ENCODE assay signal across 12 cellular contexts in genomic region chr7:81173766-81174281, GRCh38.
DNase-seq lines count a peak whose midpoint lies in the region; ATAC-seq and TF ChIP-seq lines count a peak whose summit lies in the region.
"Had no signal": no experiment of that assay in that cellular context is flagged by ENCODE, and none has a peak within 500 bp of the region (broad histone marks: within the 10 kb centered on the region; RNA-seq: fewer than 3 reads in every experiment).

No MANE protein-coding gene starts in this region.

- peaks cover 13% of the 10 kb centered on the region; the same call in 1 of the 2 replicates for H3K4me1 ChIP-seq in PC-9 (replicated peaks; ENCODE audit: insufficient read depth)
- H3K4me1 ChIP-seq: testis had no signal

- no peaks in the 10 kb centered on the region for H4K20me1 ChIP-seq in PC-9 (ENCODE audit: insufficient read depth)

- no peaks in the 10 kb centered on the region for H3F3A ChIP-seq in PC-9 (ENCODE audit: insufficient read depth, low read depth)

- peak overlapping the region; percentile 30; the same call in 1 of the 2 replicates for H2AFZ ChIP-seq in PC-9

- no TSS peak for BruUV-seq in Calu3 (replicated peaks; lab: Mats Ljungman, UMichigan)
- BruUV-seq in PC-9 (replicated peaks; lab: Mats Ljungman, UMichigan), result no TSS peak

- H3K27me3 ChIP-seq in PC-9 (ENCODE audit: insufficient read depth, low read depth), result no peaks in the 10 kb centered on the region
- H3K27me3 ChIP-seq: testis had no signal

- no peak overlapping the region for H3K27ac ChIP-seq in PC-9
- H3K27ac ChIP-seq: testis had no signal

- no peaks in the 10 kb centered on the region for H3K79me2 ChIP-seq in PC-9 (ENCODE audit: low read depth)

- POLR2A ChIA-PET in PC-9 (lab: Charles Lee; ENCODE audit: unreplicated experiment), result no interaction called here

- H3K27ac Mint-ChIP-seq in Calu3 (ENCODE audit: unreplicated experiment) (peak overlapping the region; percentile 81), osteocyte (ENCODE audit: unreplicated experiment) (peak overlapping the region; percentile 9)
- H3K27ac Mint-ChIP-seq in activated CD4-positive, alpha-beta T cell treated with anti-CD3 and anti-CD28 coated beads, Interleukin-2, amount 10 ng/mL, durations not matched to agents 24 days and 14 days, result no peak overlapping the region
- H3K27ac Mint-ChIP-seq: T-helper 17 cell had no signal

- no peak overlapping the region for H3K4me2 ChIP-seq in PC-9

- ATAC-seq in HG02852 (IDR thresholded peaks at IDR 0.05; ENCODE audit: unreplicated experiment), result no peak
- ATAC-seq: T-helper 17 cell had no signal

- H3K36me3 Mint-ChIP-seq in Calu3 (ENCODE audit: insufficient read depth, unreplicated experiment), result no peaks in the 10 kb centered on the region
- peaks cover 2% of the 10 kb centered on the region for H3K36me3 Mint-ChIP-seq in osteocyte (ENCODE audit: unreplicated experiment)
- no peaks in the 10 kb centered on the region for H3K36me3 Mint-ChIP-seq in activated CD4-positive, alpha-beta T cell treated with anti-CD3 and anti-CD28 coated beads, Interleukin-2, amount 10 ng/mL, durations not matched to agents 24 days and 14 days (ENCODE audit: low read depth)

- CTCF ChIA-PET in Calu3 (lab: Charles Lee) (interaction anchor here (0.5 kb wide), 1 partner anchor 206 kb away, joined by 7 read pairs; no protein-coding TSS in a partner anchor), PC-9 (lab: Charles Lee) (no interaction called here)

- no peaks in the 10 kb centered on the region for H3K36me3 ChIP-seq in PC-9 (ENCODE audit: low read depth)

- H3K4me3 ChIP-seq in PC-9 (no peak overlapping the region), epithelial cell of esophagus (ENCODE audit: low read length) (no peak overlapping the region)
- H3K4me3 ChIP-seq: testis had no signal

- intact Hi-C loops in Calu3 (cut with micrococcal nuclease; ENCODE audit: unreplicated experiment), result no loop called here
- intact Hi-C loops in PC-9 (cut with micrococcal nuclease; ENCODE audit: unreplicated experiment), result loop anchor here (2.0 to 5.0 kb wide), 2 partner anchors 232 to 251 kb away; no protein-coding TSS in a partner anchor
- intact Hi-C loops in activated CD4-positive, alpha-beta T cell treated with anti-CD3 and anti-CD28 coated beads, Interleukin-2, amount 10 ng/mL, durations not matched to agents 24 days and 14 days (cut with micrococcal nuclease), result no loop called here

- H3K27me3 Mint-ChIP-seq in Calu3 (ENCODE audit: unreplicated experiment) (no peaks in the 10 kb centered on the region), osteocyte (ENCODE audit: unreplicated experiment) (no peaks in the 10 kb centered on the region)
- H3K27me3 Mint-ChIP-seq in activated CD4-positive, alpha-beta T cell treated with anti-CD3 and anti-CD28 coated beads, Interleukin-2, amount 10 ng/mL, durations not matched to agents 24 days and 14 days, result no peaks in the 10 kb centered on the region
- H3K27me3 Mint-ChIP-seq: T-helper 17 cell had no signal

- H3K4me1 Mint-ChIP-seq in Calu3 (ENCODE audit: low read depth, unreplicated experiment) (peaks cover 18% of the 10 kb centered on the region), osteocyte (ENCODE audit: unreplicated experiment) (peaks cover 31% of the 10 kb centered on the region)
- H3K4me1 Mint-ChIP-seq in activated CD4-positive, alpha-beta T cell treated with anti-CD3 and anti-CD28 coated beads, Interleukin-2, amount 10 ng/mL, durations not matched to agents 24 days and 14 days, result no peaks in the 10 kb centered on the region
- H3K4me1 Mint-ChIP-seq: T-helper 17 cell had no signal

- no peak for TF ChIP-seq CTCF in Calu3 (IDR thresholded peaks at IDR 0.05; ENCODE audit: unreplicated experiment)
- TF ChIP-seq CTCF in PC-9 (conservative IDR thresholded peaks at IDR 0.05), result no peak
- no peak for TF ChIP-seq CTCF in epithelial cell of esophagus (IDR thresholded peaks at IDR 0.05; ENCODE audit: insufficient read depth, low read depth, low read length, missing control alignments)
- no peak for TF ChIP-seq CTCF in osteocyte (IDR thresholded peaks at IDR 0.05)

- no peaks in the 10 kb centered on the region for H3K9me2 ChIP-seq in PC-9 (ENCODE audit: insufficient read depth)

- H3K9me3 Mint-ChIP-seq in Calu3 (ENCODE audit: low read depth, unreplicated experiment) (no peaks in the 10 kb centered on the region), osteocyte (ENCODE audit: unreplicated experiment) (peaks cover 5% of the 10 kb centered on the region)
- H3K9me3 Mint-ChIP-seq in activated CD4-positive, alpha-beta T cell treated with anti-CD3 and anti-CD28 coated beads, Interleukin-2, amount 10 ng/mL, durations not matched to agents 24 days and 14 days, result peaks cover 3% of the 10 kb centered on the region

- peak overlapping the region; percentile 45 for H3K4me3 Mint-ChIP-seq in Calu3 (ENCODE audit: low read depth, unreplicated experiment)
- no peak overlapping the region for H3K4me3 Mint-ChIP-seq in osteocyte (ENCODE audit: unreplicated experiment)
- no peak overlapping the region for H3K4me3 Mint-ChIP-seq in activated CD4-positive, alpha-beta T cell treated with anti-CD3 and anti-CD28 coated beads, Interleukin-2, amount 10 ng/mL, durations not matched to agents 24 days and 14 days
- H3K4me3 Mint-ChIP-seq: T-helper 17 cell had no signal

- DNase-seq in Calu3 (peak; percentile 8), PC-9 (peak in 1 of 2 experiments; percentile 48), epithelial cell of esophagus (ENCODE audit: low read depth) (peak; percentile 48), osteocyte (ENCODE audit: extremely low spot score, unreplicated experiment) (no peak), T1000 (lab: John Stamatoyannopoulos, UW) (no peak), mesenteric fat pad (ENCODE audit: low spot score) (no peak)
- no peak for DNase-seq in activated CD4-positive, alpha-beta T cell treated with anti-CD3 and anti-CD28 coated beads, Interleukin-2, amount 10 ng/mL, durations not matched to agents 24 days and 14 days
- DNase-seq: NCI-H524 treated with DMSO at 0.1 percent for 48 hours; stimulated activated CD4-positive, alpha-beta T cell treated with anti-CD3 and anti-CD28 coated beads, Interleukin-2, amount 100 ng/mL, for 24 hours; T-helper 17 cell; testis had no signal

- H3K9me3 ChIP-seq in PC-9 (ENCODE audit: insufficient read depth, low read depth), result 0 out of 2 replicates have a peak, but pooled peaks cover 5% of the 10 kb centered on the region
- H3K9me3 ChIP-seq: testis had no signal

Comparison
In these comparisons a context has a peak if more than half of its experiments do, and no peak if none do; other contexts are left out.
1. DNase-seq: peak in Calu3 (single experiment) and epithelial cell of esophagus (single experiment); none in osteocyte (single experiment), T1000 (single experiment), activated CD4-positive, alpha-beta T cell treated with anti-CD3 and anti-CD28 coated beads, Interleukin-2, amount 10 ng/mL, durations not matched to agents 24 days and 14 days (single experiment) and mesenteric fat pad (single experiment).